ENCODE assay signal across 1 cellular context in genomic region chr12:62983594-62983993, GRCh38.
TF ChIP-seq lines count a peak whose summit lies in the region.

No MANE protein-coding gene starts in this region.

TF ChIP-seq in K562, 482 proteins besides CTCF, POLR2A, EP300 and RAD21 (continued from another document):
- TF ChIP-seq PBX2 (CRISPR knock-in tag; IDR thresholded peaks at IDR 0.05; ENCODE audit: low read depth) (no peak), PBX2 (tag; conservative IDR thresholded peaks at IDR 0.05; ENCODE audit: low read depth) (0 out of 2 replicates have a peak, but pooled peaks have one; percentile 17), SMC3 (conservative IDR thresholded peaks at IDR 0.05; ENCODE audit: insufficient read depth, low read depth, low read length) (0 out of 2 replicates have a peak, but pooled peaks have one; percentile 26), PTTG1 (tag; IDR thresholded peaks at IDR 0.05; ENCODE audit: low read depth) (no peak), ZNF384 (IDR thresholded peaks at IDR 0.05; ENCODE audit: low read depth, low read length) (peak; percentile 89), ZNF586 (CRISPR knock-in tag; conservative IDR thresholded peaks at IDR 0.05) (no peak), TARDBP (IDR thresholded peaks at IDR 0.05) (no peak)
TF ChIP-seq in K562: peak in this region for 4.
